Comparison of ENCODE assay signal across 21 cellular contexts in genomic region chr4:2672082-2672481, GRCh38.
A peak's percentile ranks its signal among the peaks of the same experiment; 100 is the strongest.
DNase-seq lines count a peak whose midpoint lies in the region; ATAC-seq and TF ChIP-seq lines count a peak whose summit lies in the region.
"Had no signal": no experiment of that assay in that cellular context is flagged by ENCODE, and none has a peak within 500 bp of the region (broad histone marks: within the 10 kb centered on the region; RNA-seq: fewer than 3 reads in every experiment).

No MANE protein-coding gene starts in this region.

- ATAC-seq in activated B cell treated with CpG ODN at 0.5 μM for 24 hours (ENCODE audit: low read depth) = no peak
- ATAC-seq in stimulated activated effector memory CD8-positive, alpha-beta T cell treated with anti-CD3 and anti-CD28 coated beads, Interleukin-12 subunit alpha, Interleukin-12 subunit beta, amount 100 ng/mL, for 72 hours = no peak
- no peak for ATAC-seq in gastrocnemius medialis
- no peak for ATAC-seq in GM21825 (IDR thresholded peaks at IDR 0.05; ENCODE audit: unreplicated experiment)
- ATAC-seq: HCT116 had no signal

- intact Hi-C loops in activated B cell treated with CpG ODN at 0.5 μM for 24 hours (cut with micrococcal nuclease) (loop anchor here (2.0 kb wide), 2 partner anchors 25 to 41 kb away; no protein-coding TSS in a partner anchor), gastrocnemius medialis (cut with DNase I; ENCODE audit: low total_unique reads) (no loop called here)

- no peaks in the 10 kb centered on the region for H3K27me3 Mint-ChIP-seq in activated T-cell treated with anti-CD3 and anti-CD28 coated beads, Interleukin-2, amount 50 U/mL, for 24 hours
- H3K27me3 Mint-ChIP-seq in activated B cell treated with CpG ODN at 0.5 μM for 24 hours = no peaks in the 10 kb centered on the region
- H3K27me3 Mint-ChIP-seq in immature natural killer cell (ENCODE audit: low read depth in 3 of 3) = peaks cover 0 to 4% (median 4%) of the 10 kb centered on the region in 3 donors

- in situ Hi-C loops in gastrocnemius medialis (cut with MboI; ENCODE audit: low sequenced_read_pairs in 4 of 4) = no loop called here

- peaks cover 3 to 13% of the 10 kb centered on the region in 2 donors for H3K4me1 ChIP-seq in gastrocnemius medialis

- no peak for TF ChIP-seq CTCF in activated B cell treated with CpG ODN at 0.5 μM for 24 hours (IDR thresholded peaks at IDR 0.05)
- no peak for TF ChIP-seq CTCF in gastrocnemius medialis (IDR thresholded peaks at IDR 0.05 in 4 of 5, conservative IDR thresholded peaks at IDR 0.05 in 1 of 5)

- H3K4me1 Mint-ChIP-seq in activated T-cell treated with anti-CD3 and anti-CD28 coated beads, Interleukin-2, amount 50 U/mL, for 24 hours (ENCODE audit: low read depth) = peaks cover 27% of the 10 kb centered on the region
- peaks cover 51% of the 10 kb centered on the region for H3K4me1 Mint-ChIP-seq in activated B cell treated with CpG ODN at 0.5 μM for 24 hours
- H3K4me1 Mint-ChIP-seq in immature natural killer cell = peaks cover 41 to 69% of the 10 kb centered on the region in 2 donors
- H3K4me1 Mint-ChIP-seq in stimulated activated effector memory CD8-positive, alpha-beta T cell treated with anti-CD3 and anti-CD28 coated beads, Interleukin-12 subunit alpha, Interleukin-12 subunit beta, amount 100 ng/mL, for 72 hours = peaks cover 38% of the 10 kb centered on the region

- H3K36me3 ChIP-seq in gastrocnemius medialis = peaks cover 0 to 36% of the 10 kb centered on the region in 2 donors

- peak overlapping the region; percentile 13 for H3K27ac Mint-ChIP-seq in activated T-cell treated with anti-CD3 and anti-CD28 coated beads, Interleukin-2, amount 50 U/mL, for 24 hours
- H3K27ac Mint-ChIP-seq in activated B cell treated with CpG ODN at 0.5 μM for 24 hours (peak overlapping the region; percentile 80), immature natural killer cell (peak overlapping the region in 4 of 6 donors; percentile 4 to 77 (median 36))
- H3K27ac Mint-ChIP-seq in stimulated activated effector memory CD8-positive, alpha-beta T cell treated with anti-CD3 and anti-CD28 coated beads, Interleukin-12 subunit alpha, Interleukin-12 subunit beta, amount 100 ng/mL, for 72 hours = peak overlapping the region; percentile 80

- no peak for DNase-seq in activated T-cell treated with anti-CD3 and anti-CD28 coated beads, Interleukin-2, amount 50 U/mL, for 24 hours
- DNase-seq in activated T-cell treated with anti-CD3 and anti-CD28 coated beads for 4 hours (no peak), activated B cell treated with CpG ODN at 0.5 μM for 24 hours (no peak), immature natural killer cell (no peak), gastrocnemius medialis (no peak), GM03348 (ENCODE audit: low spot score) (no peak)
- no peak for DNase-seq in stimulated activated effector memory CD8-positive, alpha-beta T cell treated with anti-CD3 and anti-CD28 coated beads, Interleukin-12 subunit alpha, Interleukin-12 subunit beta, amount 100 ng/mL, for 72 hours (ENCODE audit: low spot score in 2 of 2)
- DNase-seq: activated CD8-positive, alpha-beta memory T cell treated with anti-CD3 and anti-CD28 coated beads for 24 hours; erythroblast; IMR-90; NCI-H187 treated with DMSO at 0.1 percent for 48 hours; NCI-H446; RPMI8226; stimulated activated CD4-positive, alpha-beta T cell treated with anti-CD3 and anti-CD28 coated beads, Interleukin-4, amount 100 ng/mL, for 1 hour; substantia nigra had no signal

- POLR2A ChIA-PET in activated B cell treated with CpG ODN at 0.5 μM for 24 hours (lab: Charles Lee) = interaction anchor here (0.6 to 0.9 kb wide), 3 partner anchors 24 to 74 kb away, joined by 3 to 9 read pairs (median 3); no protein-coding TSS in a partner anchor

- H3K9me3 ChIP-seq in gastrocnemius medialis = no peaks in the 10 kb centered on the region
- H3K9me3 ChIP-seq: adrenal gland had no signal

- CTCF ChIA-PET in activated B cell treated with CpG ODN at 0.5 μM for 24 hours (lab: Charles Lee) = no interaction called here

- no peak overlapping the region for H3K4me3 ChIP-seq in gastrocnemius medialis
- H3K4me3 ChIP-seq: adrenal gland, smooth muscle cell had no signal

- no peak overlapping the region for H3K27ac ChIP-seq in gastrocnemius medialis
- H3K27ac ChIP-seq: adrenal gland, HL-60 had no signal

- TF ChIP-seq POLR2A in gastrocnemius medialis (IDR thresholded peaks at IDR 0.05) = no peak

- H3K27me3 ChIP-seq in gastrocnemius medialis = no peaks in the 10 kb centered on the region
- H3K27me3 ChIP-seq: adrenal gland had no signal

- H3K36me3 Mint-ChIP-seq in activated T-cell treated with anti-CD3 and anti-CD28 coated beads, Interleukin-2, amount 50 U/mL, for 24 hours (ENCODE audit: low read depth) = peaks cover 84% of the 10 kb centered on the region
- H3K36me3 Mint-ChIP-seq in activated B cell treated with CpG ODN at 0.5 μM for 24 hours (ENCODE audit: low read depth) = peaks cover 77% of the 10 kb centered on the region
- peaks cover 37 to 43% (median 42%) of the 10 kb centered on the region in 3 donors for H3K36me3 Mint-ChIP-seq in immature natural killer cell
- H3K36me3 Mint-ChIP-seq in stimulated activated effector memory CD8-positive, alpha-beta T cell treated with anti-CD3 and anti-CD28 coated beads, Interleukin-12 subunit alpha, Interleukin-12 subunit beta, amount 100 ng/mL, for 72 hours = peaks cover 84% of the 10 kb centered on the region

- H3K9me3 Mint-ChIP-seq in activated T-cell treated with anti-CD3 and anti-CD28 coated beads, Interleukin-2, amount 50 U/mL, for 24 hours = no peaks in the 10 kb centered on the region
- H3K9me3 Mint-ChIP-seq in activated B cell treated with CpG ODN at 0.5 μM for 24 hours (no peaks in the 10 kb centered on the region), immature natural killer cell (no peaks in the 10 kb centered on the region)
- H3K9me3 Mint-ChIP-seq in stimulated activated effector memory CD8-positive, alpha-beta T cell treated with anti-CD3 and anti-CD28 coated beads, Interleukin-12 subunit alpha, Interleukin-12 subunit beta, amount 100 ng/mL, for 72 hours = no peaks in the 10 kb centered on the region

- H3K4me3 Mint-ChIP-seq in activated T-cell treated with anti-CD3 and anti-CD28 coated beads, Interleukin-2, amount 50 U/mL, for 24 hours = no peak overlapping the region
- H3K4me3 Mint-ChIP-seq in activated B cell treated with CpG ODN at 0.5 μM for 24 hours = no peak overlapping the region
- no peak overlapping the region for H3K4me3 Mint-ChIP-seq in immature natural killer cell
- H3K4me3 Mint-ChIP-seq in stimulated activated effector memory CD8-positive, alpha-beta T cell treated with anti-CD3 and anti-CD28 coated beads, Interleukin-12 subunit alpha, Interleukin-12 subunit beta, amount 100 ng/mL, for 72 hours = no peak overlapping the region
- H3K4me3 Mint-ChIP-seq: CD14-positive monocyte had no signal

Comparison
In these comparisons a context has a peak if more than half of its experiments do, and no peak if none do; other contexts are left out.
1. H3K27ac Mint-ChIP-seq: peak in every context shown above with its lines; median percentile 80 in activated B cell treated with CpG ODN at 0.5 μM for 24 hours; 80 in stimulated activated effector memory CD8-positive, alpha-beta T cell treated with anti-CD3 and anti-CD28 coated beads, Interleukin-12 subunit alpha, Interleukin-12 subunit beta, amount 100 ng/mL, for 72 hours; 36 in immature natural killer cell; 13 in activated T-cell treated with anti-CD3 and anti-CD28 coated beads, Interleukin-2, amount 50 U/mL, for 24 hours.